16 cellular contexts compared by ENCODE assay signal in genomic region chr16:69412287-69412686, GRCh38. TPM values are rescaled to one million over a fixed set of nuclear protein-coding genes. Genes with fewer than 3 reads are reported as not detected.
A peak's percentile ranks its signal among the peaks of the same experiment; 100 is the strongest.
DNase-seq lines count a peak whose midpoint lies in the region; ATAC-seq and TF ChIP-seq lines count a peak whose summit lies in the region.
"Had no signal": no experiment of that assay in that cellular context is flagged by ENCODE, and none has a peak within 500 bp of the region (broad histone marks: within the 10 kb centered on the region; RNA-seq: fewer than 3 reads in every experiment).

No MANE protein-coding gene starts in this region.

- in situ Hi-C loops in astrocyte of the spinal cord (cut with HindIII; ENCODE audit: low sequenced_read_pairs) = no loop called here

- H3K4me3 ChIP-seq in adipocyte (ENCODE audit: low read length) (no peak overlapping the region), astrocyte of the spinal cord (ENCODE audit: low read depth, low read length) (no peak overlapping the region), fibroblast of mammary gland (ENCODE audit: control insufficient read depth, low read depth, low read length) (no peak overlapping the region)

- no peaks in the 10 kb centered on the region for H3K9me3 ChIP-seq in adipocyte (ENCODE audit: control insufficient read depth, low read length)

- no peak for TF ChIP-seq CTCF in astrocyte of the spinal cord (IDR thresholded peaks at IDR 0.05; ENCODE audit: low read depth, low read length)
- no peak for TF ChIP-seq CTCF in fibroblast of mammary gland (conservative IDR thresholded peaks at IDR 0.05; ENCODE audit: control insufficient read depth, insufficient read depth, low read depth, low read length)

- H3K27me3 ChIP-seq in adipocyte (replicated peaks; ENCODE audit: control insufficient read depth, insufficient read depth, low read length) = no peaks in the 10 kb centered on the region

- intact Hi-C loops in posterior vena cava (cut with DNase I) = no loop called here

- H3K36me3 ChIP-seq in adipocyte (ENCODE audit: control insufficient read depth, insufficient read depth, low read length, severe bottlenecking) = no peaks in the 10 kb centered on the region

- H3K9ac ChIP-seq in adipocyte (ENCODE audit: low read length) = no peak overlapping the region

- DNase-seq in adipocyte (ENCODE audit: low read depth) (peak; percentile 64), astrocyte of the spinal cord (ENCODE audit: low read depth, low spot score) (peak; percentile 80), fibroblast of mammary gland (ENCODE audit: low read depth) (peak; percentile 46), posterior vena cava (ENCODE audit: low spot score) (peak; percentile 70), germinal center (ENCODE audit: low spot score) (no peak)
- no peak for DNase-seq in stimulated activated CD4-positive, alpha-beta T cell treated with anti-CD3 and anti-CD28 coated beads, Interleukin-4, amount 100 ng/mL, for 4 hours
- DNase-seq: CD8-positive, alpha-beta T cell; DMS79 treated with DMSO at 0.1 percent for 48 hours; GDM1; Karpas-422; NCI-H1105 treated with DMSO at 0.1 percent for 48 hours; NCI-H187; NCI-H446 treated with DMSO at 0.1 percent for 48 hours; NCI-H748 treated with DMSO at 0.1 percent for 48 hours; PC-3 had no signal

- H3K4me1 ChIP-seq in adipocyte (ENCODE audit: control insufficient read depth, insufficient read depth, low read length) = peaks cover 7% of the 10 kb centered on the region

- no peak for ATAC-seq in GM18868 (IDR thresholded peaks at IDR 0.05; ENCODE audit: unreplicated experiment)
- ATAC-seq: CD8-positive, alpha-beta T cell; PC-3 had no signal

RNA-seq across cellular contexts. Expression of gene CYB5B, which starts 12.1 kb away (rescaled TPM):
- total RNA-seq in posterior vena cava = 10 to 100 TPM; 47.3 to 59.3 TPM

RNA-seq across cellular contexts. Expression of gene TERF2, which starts 26.5 kb away (rescaled TPM):
- 10 to 100 TPM; 24.4 to 33.0 TPM for total RNA-seq in posterior vena cava

Comparison
In these comparisons a context has a peak if more than half of its experiments do, and no peak if none do; other contexts are left out.
1. DNase-seq: peak in adipocyte (single experiment), astrocyte of the spinal cord (single experiment), fibroblast of mammary gland (single experiment) and posterior vena cava (single experiment); none in germinal center (single experiment) and stimulated activated CD4-positive, alpha-beta T cell treated with anti-CD3 and anti-CD28 coated beads, Interleukin-4, amount 100 ng/mL, for 4 hours (0 of 2).